20 cellular contexts compared by ENCODE assay signal in the genomic region with DNA sequence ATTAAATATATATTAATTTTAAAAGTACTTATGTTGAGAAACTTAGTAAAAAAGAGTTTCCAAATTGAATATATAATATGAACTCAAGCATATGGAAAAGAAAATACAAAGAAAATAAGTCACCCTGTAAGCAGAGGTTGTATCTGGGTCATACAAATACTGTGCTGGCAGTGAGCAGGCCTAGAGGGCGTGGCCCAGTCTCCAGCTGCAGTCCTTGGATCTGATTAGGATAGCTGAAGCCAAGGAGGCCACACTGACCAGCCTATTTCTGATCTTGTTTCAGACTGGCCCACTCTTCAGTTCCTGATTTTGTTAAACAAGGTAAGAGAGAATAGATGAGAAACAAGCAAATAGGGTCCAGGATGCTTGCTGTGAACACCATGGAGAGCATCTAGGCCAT.
"Had no signal": no experiment of that assay in that cellular context is flagged by ENCODE, and none has a peak within 500 bp of the region (broad histone marks: within the 10 kb centered on the region; RNA-seq: fewer than 3 reads in every experiment).

No MANE protein-coding gene starts in this region.

- H3K9me3 ChIP-seq: pancreas had no signal

- H3K4me3 ChIP-seq: esophagus muscularis mucosa, pancreas, sigmoid colon, spleen had no signal

- ATAC-seq: activated CD8-positive, alpha-beta T cell treated with anti-CD3 and anti-CD28 coated beads for 36 hours; activated T-helper 17 cell treated with anti-CD3 and anti-CD28 coated beads, Interleukin-2, amount 50 U/mL, for 72 hours; natural killer cell; stimulated activated naive B cell treated with anti-CD40 and anti-IgM and Interleukin-4, amounts not matched to agents 10 μg/mL and 1 μg/mL and 100 μg/mL, for 72 hours had no signal

- DNase-seq: activated CD4-positive, alpha-beta T cell treated with anti-CD3 and anti-CD28 coated beads, Interleukin-2, amount 10 ng/mL, durations not matched to agents 24 days and 14 days; activated CD4-positive, CD25-positive, alpha-beta regulatory T cell; activated CD8-positive, alpha-beta T cell treated with anti-CD3 and anti-CD28 coated beads for 36 hours; activated naive CD4-positive, alpha-beta T cell; activated naive CD8-positive, alpha-beta T cell treated with anti-CD3 and anti-CD28 coated beads, Interleukin-2, amount 10 ng/mL, durations not matched to agents 7 days and 5 days; activated T-cell treated with anti-CD3 and anti-CD28 coated beads, Interleukin-2, amount 50 U/mL, for 1 hour; cortex of kidney; effector CD8-positive, alpha-beta T cell; foreskin keratinocyte; glutamatergic neuron; kidney; natural killer cell; pancreas; sigmoid colon; spleen; stimulated activated CD4-positive, alpha-beta T cell treated with anti-CD3 and anti-CD28 coated beads, Interleukin-4, amount 100 ng/mL, for 4 hours; stimulated activated naive B cell treated with anti-CD40 and anti-IgM and Interleukin-4, amounts not matched to agents 10 μg/mL and 1 μg/mL and 100 μg/mL, for 72 hours; T1000 had no signal

- H3K36me3 ChIP-seq: esophagus muscularis mucosa, pancreas, sigmoid colon, spleen had no signal

- H3K27me3 ChIP-seq: esophagus muscularis mucosa, foreskin keratinocyte, pancreas, sigmoid colon, spleen had no signal

- H3K27ac ChIP-seq: esophagus muscularis mucosa, foreskin keratinocyte, pancreas, sigmoid colon, spleen had no signal

- H3K4me1 ChIP-seq: esophagus muscularis mucosa, foreskin keratinocyte, pancreas, sigmoid colon, spleen had no signal
